ENCODE assay signal across 13 cellular contexts in the genomic region with DNA sequence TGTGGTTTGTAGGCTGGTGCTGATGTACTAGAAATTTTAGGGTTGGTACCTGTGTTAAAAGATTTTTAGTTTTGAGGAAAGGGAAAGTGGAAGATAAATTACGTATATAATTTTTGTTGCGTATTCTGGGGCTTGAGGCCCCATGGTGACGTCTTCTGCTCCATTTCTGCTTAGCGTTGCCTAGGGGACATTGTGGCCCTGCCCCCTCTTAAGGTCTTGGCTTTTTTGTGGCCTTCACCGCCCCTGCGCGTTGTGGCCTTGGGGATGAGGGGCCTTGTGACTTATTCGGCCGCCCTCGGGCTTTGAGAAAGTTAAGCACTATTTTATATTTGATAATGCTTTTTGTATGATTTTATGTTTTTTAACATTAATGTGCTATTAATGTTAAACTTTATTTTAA.
"Had no signal": no experiment of that assay in that cellular context is flagged by ENCODE, and none has a peak within 500 bp of the region (broad histone marks: within the 10 kb centered on the region; RNA-seq: fewer than 3 reads in every experiment).

No MANE protein-coding gene starts in this region.

- H3K36me3 Mint-ChIP-seq: naive thymus-derived CD4-positive, alpha-beta T cell had no signal

- H3K4me1 Mint-ChIP-seq: nephron progenitor cell had no signal

- DNase-seq: effector CD4-positive, alpha-beta T cell; heart right ventricle; hypothalamus; mammary epithelial cell; naive thymus-derived CD4-positive, alpha-beta T cell; nephron progenitor cell; psoas muscle; retina; sigmoid colon; stimulated activated naive CD4-positive, alpha-beta T cell treated with Interleukin-2 at 50 U/mL for 16 hours; thyroid gland; upper lobe of right lung had no signal

- ATAC-seq: heart right ventricle; left lobe of liver; naive thymus-derived CD4-positive, alpha-beta T cell; psoas muscle; upper lobe of right lung had no signal

- H3K27ac Mint-ChIP-seq: naive thymus-derived CD4-positive, alpha-beta T cell; nephron progenitor cell had no signal

- H3K4me3 Mint-ChIP-seq: naive thymus-derived CD4-positive, alpha-beta T cell; nephron progenitor cell had no signal
